In the genomic region with DNA sequence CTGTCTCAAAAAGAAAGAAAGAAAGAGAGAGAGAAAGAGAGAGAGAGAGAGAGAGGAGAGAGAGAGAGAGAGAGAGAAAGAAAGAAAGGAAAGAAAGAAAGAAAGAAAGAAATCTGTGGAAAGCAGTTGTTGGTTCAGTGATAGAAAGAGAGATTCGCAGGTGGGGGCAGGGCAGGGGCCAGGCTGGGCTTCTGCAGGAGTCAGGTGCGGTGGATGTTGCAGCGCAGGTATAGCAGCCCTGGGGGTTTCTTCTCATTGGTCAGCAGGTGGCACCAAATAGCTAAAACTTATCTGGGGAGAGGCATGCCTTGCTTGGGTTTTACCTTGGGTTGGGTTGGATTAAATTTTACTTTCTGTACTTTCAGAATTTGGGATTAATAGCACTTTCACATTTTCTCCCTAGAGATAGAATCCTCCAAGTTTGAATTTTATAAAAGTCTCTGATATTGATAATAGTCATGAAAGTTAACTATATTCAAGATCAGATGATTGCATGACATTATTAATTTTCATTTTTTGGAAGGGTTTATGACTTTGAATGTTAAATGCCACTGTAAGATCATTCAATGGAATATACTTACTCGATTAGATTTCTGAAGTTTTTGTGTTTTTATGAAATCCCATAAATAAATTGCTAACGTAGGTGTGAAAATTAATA, we compare ENCODE assay signal across 7 cellular contexts.
DNase-seq lines count a peak whose midpoint lies in the region; ATAC-seq, FAIRE-seq and TF ChIP-seq lines count a peak whose summit lies in the region.

No MANE protein-coding gene starts in this region.

- no peaks in the 10 kb centered on the region for H3K27me3 ChIP-seq in astrocyte (ENCODE audit: insufficient read depth, low read length)

- H3K4me3 ChIP-seq in astrocyte (ENCODE audit: insufficient read depth, low read depth, low read length): no peak overlapping the region
- H3K4me3 ChIP-seq in kidney (ENCODE audit: low read length in 2 of 2): no peak overlapping the region

- peaks cover 3% of the 10 kb centered on the region for H3K4me1 Mint-ChIP-seq in T-helper 17 cell
- peaks cover 54% of the 10 kb centered on the region for H3K4me1 Mint-ChIP-seq in astrocyte (ENCODE audit: low read depth, unreplicated experiment)

- H3K9ac ChIP-seq in astrocyte (ENCODE audit: low read length) (no peak overlapping the region), kidney (ENCODE audit: low read length in 2 of 2) (peak overlapping the region in 1 of 2 donors; percentile 10)

- no peak overlapping the region for H3K27ac ChIP-seq in astrocyte (ENCODE audit: low read depth, low read length)
- H3K27ac ChIP-seq in kidney (ENCODE audit: low read depth in 2 of 2, low read length in 2 of 2): peak overlapping the region in 1 of 2 donors; percentile 7

- no peak overlapping the region for H3K4me2 ChIP-seq in astrocyte (ENCODE audit: low read length)

- H3K27me3 Mint-ChIP-seq in T-helper 17 cell (peaks cover 24% of the 10 kb centered on the region), astrocyte (ENCODE audit: low read depth, unreplicated experiment) (no peaks in the 10 kb centered on the region)

- FAIRE-seq in astrocyte (lab: Jason Lieb, UNC): no peak
- peak; percentile 62 for FAIRE-seq in kidney (lab: Jason Lieb, UNC)

- peak; percentile 51 for DNase-seq in NCI-H128 (lab: John Stamatoyannopoulos, UW; ENCODE audit: unreplicated experiment)
- DNase-seq in T-helper 17 cell: peak; percentile 33 to 54 (median 42)
- DNase-seq in astrocyte (ENCODE audit: low read depth): no peak
- DNase-seq in kidney: peak; percentile 72
- DNase-seq in stimulated activated CD4-positive, alpha-beta T cell treated with anti-CD3 and anti-CD28 coated beads, TNF-alpha, amount 100 ng/mL, for 24 hours (ENCODE audit: low read depth in 3 of 3): peak; percentile 32 to 58 (median 40)

- ATAC-seq in GM18498 (IDR thresholded peaks at IDR 0.05; ENCODE audit: unreplicated experiment): peak; percentile 74
- ATAC-seq in HG02678 (IDR thresholded peaks at IDR 0.05; ENCODE audit: unreplicated experiment): peak; percentile 73
- ATAC-seq in T-helper 17 cell: peak; percentile 100

- peaks cover 12% of the 10 kb centered on the region for H3K36me3 ChIP-seq in astrocyte (ENCODE audit: insufficient read depth, low read length)
- peaks cover 5 to 9% of the 10 kb centered on the region in 2 donors for H3K36me3 ChIP-seq in kidney (ENCODE audit: control insufficient read depth in 1 of 2, insufficient read depth in 2 of 2, low read length in 2 of 2)

- intact Hi-C loops in kidney (cut with DNase I): loop anchor here (10.0 kb wide), 1 partner anchor 182 kb away; no protein-coding TSS in a partner anchor

- H2AFZ ChIP-seq in astrocyte (ENCODE audit: low read depth, low read length): no peak overlapping the region

- peaks cover 7% of the 10 kb centered on the region for H3K36me3 Mint-ChIP-seq in T-helper 17 cell (ENCODE audit: low read depth)
- peaks cover 6% of the 10 kb centered on the region for H3K36me3 Mint-ChIP-seq in astrocyte (ENCODE audit: low read depth, unreplicated experiment)

- H3K9me3 ChIP-seq in T-helper 17 cell (ENCODE audit: control insufficient read depth, low read length, poor library complexity, severe bottlenecking): no peaks in the 10 kb centered on the region
- H3K9me3 ChIP-seq in astrocyte (ENCODE audit: insufficient read depth, low read depth, low read length): no peaks in the 10 kb centered on the region
- H3K9me3 ChIP-seq in kidney (ENCODE audit: control insufficient read depth in 1 of 2, low read length in 2 of 2): no peaks in the 10 kb centered on the region

- H3K4me1 ChIP-seq in astrocyte (ENCODE audit: insufficient read depth, low read length) (peaks cover 42% of the 10 kb centered on the region), kidney (ENCODE audit: control insufficient read depth in 1 of 2, insufficient read depth in 1 of 2, low read depth in 1 of 2, low read length in 2 of 2) (peaks cover 24% of the 10 kb centered on the region in 2 donors)

- H3K9me3 Mint-ChIP-seq in astrocyte (ENCODE audit: unreplicated experiment): no peaks in the 10 kb centered on the region

- H3K79me2 ChIP-seq in astrocyte (ENCODE audit: insufficient read depth, low read length): peaks cover 77% of the 10 kb centered on the region

- TF ChIP-seq CTCF in astrocyte (IDR thresholded peaks at IDR 0.05; ENCODE audit: insufficient read depth, low read depth, low read length): peak; percentile 60
- TF ChIP-seq CTCF in kidney (IDR thresholded peaks at IDR 0.05; ENCODE audit: borderline replicate concordance, extremely low read depth, insufficient read depth): peak; percentile 71

- peaks cover 38% of the 10 kb centered on the region for H4K20me1 ChIP-seq in astrocyte (ENCODE audit: insufficient read depth, low read length)

- H3K27ac Mint-ChIP-seq in T-helper 17 cell (peak overlapping the region; percentile 93), astrocyte (ENCODE audit: unreplicated experiment) (peak overlapping the region; percentile 29)

- H3K4me3 Mint-ChIP-seq in T-helper 17 cell (peak overlapping the region; percentile 83), astrocyte (ENCODE audit: unreplicated experiment) (no peak overlapping the region)
